13 cellular contexts compared by ENCODE assay signal in genomic region chr12:89948266-89949175, GRCh38.
DNase-seq lines count a peak whose midpoint lies in the region; ATAC-seq and TF ChIP-seq lines count a peak whose summit lies in the region.
"Had no signal": no experiment of that assay in that cellular context is flagged by ENCODE, and none has a peak within 500 bp of the region (broad histone marks: within the 10 kb centered on the region; RNA-seq: fewer than 3 reads in every experiment).

No MANE protein-coding gene starts in this region.

- H3K9me3 ChIP-seq in PC-3 (ENCODE audit: low read length) (no peaks in the 10 kb centered on the region), osteoblast (ENCODE audit: low read depth, low read length) (no peaks in the 10 kb centered on the region)
- H3K9me3 ChIP-seq: neutrophil had no signal

- POLR2A ChIA-PET in PC-3 (lab: Charles Lee; ENCODE audit: unreplicated experiment) = interaction anchor here (0.6 to 1.2 kb wide), 2 partner anchors 239 to 596 kb away, joined by 4 to 6 read pairs; no protein-coding TSS in a partner anchor

- peak overlapping the region; percentile 68 for H3K4me2 ChIP-seq in PC-3 (ENCODE audit: low read length)
- peak overlapping the region; percentile 86 for H3K4me2 ChIP-seq in osteoblast (ENCODE audit: insufficient read depth, low read length)

- H4K20me1 ChIP-seq in PC-3 (ENCODE audit: low read length) (no peaks in the 10 kb centered on the region), osteoblast (ENCODE audit: insufficient read depth, low read length) (no peaks in the 10 kb centered on the region)

- no peaks in the 10 kb centered on the region for H3K36me3 Mint-ChIP-seq in CD14-positive monocyte
- peaks cover 5% of the 10 kb centered on the region for H3K36me3 Mint-ChIP-seq in effector memory CD8-positive, alpha-beta T cell (ENCODE audit: insufficient read depth)
- no peaks in the 10 kb centered on the region for H3K36me3 Mint-ChIP-seq in T-helper 2 cell treated with Interferon-gamma antibody and Interleukin-4, amounts not matched to agents 5 μg/mL and 100 μg/mL, for 36 hours (ENCODE audit: low read depth)

- no peaks in the 10 kb centered on the region for H3K36me3 ChIP-seq in PC-3 (ENCODE audit: low read depth, low read length)
- H3K36me3 ChIP-seq in osteoblast (ENCODE audit: insufficient read depth, low read length) = no peaks in the 10 kb centered on the region
- H3K36me3 ChIP-seq: neutrophil had no signal

- ATAC-seq in PC-3 = no peak
- no peak for ATAC-seq in effector memory CD8-positive, alpha-beta T cell (replicated peaks)
- ATAC-seq in HG02852 (IDR thresholded peaks at IDR 0.05; ENCODE audit: unreplicated experiment) = no peak

- peak overlapping the region in 4 of 7 donors; percentile 35 to 51 (median 42) for H3K27ac Mint-ChIP-seq in CD14-positive monocyte
- peak overlapping the region; percentile 88 to 95 for H3K27ac Mint-ChIP-seq in effector memory CD8-positive, alpha-beta T cell
- H3K27ac Mint-ChIP-seq in T-helper 2 cell treated with Interferon-gamma antibody and Interleukin-4, amounts not matched to agents 5 μg/mL and 100 μg/mL, for 36 hours = no peak overlapping the region

- BruUV-seq in PC-3 (replicated peaks; lab: Mats Ljungman, UMichigan) = TSS peak; percentile 64

- H3K4me3 ChIP-seq in PC-3 (ENCODE audit: low read length) (peak overlapping the region; percentile 4; the same call in 1 of the 2 replicates), osteoblast (ENCODE audit: insufficient read depth, low read length) (no peak overlapping the region)

- H3K4me1 Mint-ChIP-seq in CD14-positive monocyte = peaks cover 14% of the 10 kb centered on the region
- H3K4me1 Mint-ChIP-seq in effector memory CD8-positive, alpha-beta T cell (ENCODE audit: low read depth in 2 of 2) = peaks cover 35 to 51% of the 10 kb centered on the region in 2 donors
- peaks cover 10% of the 10 kb centered on the region for H3K4me1 Mint-ChIP-seq in T-helper 2 cell treated with Interferon-gamma antibody and Interleukin-4, amounts not matched to agents 5 μg/mL and 100 μg/mL, for 36 hours (ENCODE audit: low read depth)

- H3K79me2 ChIP-seq in PC-3 (ENCODE audit: low read length) = no peaks in the 10 kb centered on the region
- H3K79me2 ChIP-seq in osteoblast (ENCODE audit: insufficient read depth, low read length) = no peaks in the 10 kb centered on the region

- no peaks in the 10 kb centered on the region for H3K27me3 Mint-ChIP-seq in CD14-positive monocyte (ENCODE audit: low read depth in 3 of 3)
- H3K27me3 Mint-ChIP-seq in effector memory CD8-positive, alpha-beta T cell = no peaks in the 10 kb centered on the region
- peaks cover 2% of the 10 kb centered on the region for H3K27me3 Mint-ChIP-seq in T-helper 2 cell treated with Interferon-gamma antibody and Interleukin-4, amounts not matched to agents 5 μg/mL and 100 μg/mL, for 36 hours (ENCODE audit: low read depth)

- no peaks in the 10 kb centered on the region for H3K9me2 ChIP-seq in PC-3 (replicated peaks; ENCODE audit: low read length)

- no peak overlapping the region for H3K4me3 Mint-ChIP-seq in CD14-positive monocyte
- peak overlapping the region; percentile 33 to 35 for H3K4me3 Mint-ChIP-seq in effector memory CD8-positive, alpha-beta T cell
- no peak overlapping the region for H3K4me3 Mint-ChIP-seq in T-helper 2 cell treated with Interferon-gamma antibody and Interleukin-4, amounts not matched to agents 5 μg/mL and 100 μg/mL, for 36 hours

- no peaks in the 10 kb centered on the region for H3K9me3 Mint-ChIP-seq in CD14-positive monocyte
- no peaks in the 10 kb centered on the region for H3K9me3 Mint-ChIP-seq in effector memory CD8-positive, alpha-beta T cell
- H3K9me3 Mint-ChIP-seq in T-helper 2 cell treated with Interferon-gamma antibody and Interleukin-4, amounts not matched to agents 5 μg/mL and 100 μg/mL, for 36 hours = no peaks in the 10 kb centered on the region

- CTCF ChIA-PET in PC-3 (lab: Charles Lee) = interaction anchor here (0.5 kb wide), 1 partner anchor 53 kb away, joined by 3 read pairs; no protein-coding TSS in a partner anchor

- TF ChIP-seq CTCF in CD14-positive monocyte (IDR thresholded peaks at IDR 0.05) (no peak), PC-3 (conservative IDR thresholded peaks at IDR 0.05; ENCODE audit: low read depth, low read length) (no peak), osteoblast (IDR thresholded peaks at IDR 0.05; ENCODE audit: extremely low read depth, low read depth, low read length) (no peak)

- H3K27me3 ChIP-seq in PC-3 (ENCODE audit: low read length) (no peaks in the 10 kb centered on the region), osteoblast (ENCODE audit: insufficient read depth, low read length) (no peaks in the 10 kb centered on the region)
- H3K27me3 ChIP-seq: neutrophil had no signal

- H2AFZ ChIP-seq in PC-3 (ENCODE audit: low read length) (no peak overlapping the region), osteoblast (ENCODE audit: low read length) (no peak overlapping the region)

- DNase-seq in CD14-positive monocyte (ENCODE audit: low spot score) (no peak), PC-3 (no peak), osteoblast (ENCODE audit: insufficient read length, low spot score, missing footprints) (no peak), ureter (ENCODE audit: low spot score) (no peak), iPS-NIHi7 (ENCODE audit: extremely low spot score) (no peak)
- no peak for DNase-seq in effector memory CD8-positive, alpha-beta T cell
- no peak for DNase-seq in T-helper 2 cell treated with Interferon-gamma antibody and Interleukin-4, amounts not matched to agents 5 μg/mL and 100 μg/mL, for 36 hours (ENCODE audit: low spot score)
- DNase-seq: caudate nucleus, NCI-H2107, SIG-M5 had no signal

- peak overlapping the region; percentile 88 for H3K9ac ChIP-seq in PC-3 (ENCODE audit: low read length)

- peaks cover 10% of the 10 kb centered on the region for H3F3A ChIP-seq in PC-3 (ENCODE audit: low read length, unreplicated experiment)

- H3K4me1 ChIP-seq in PC-3 (ENCODE audit: insufficient read depth, low read length) (peaks cover 63% of the 10 kb centered on the region), osteoblast (ENCODE audit: insufficient read depth, low read length) (peaks cover 49% of the 10 kb centered on the region)

- peak overlapping the region; percentile 96 for H3K27ac ChIP-seq in PC-3 (ENCODE audit: low read length)
- H3K27ac ChIP-seq in osteoblast (ENCODE audit: low read depth, low read length) = peak overlapping the region; percentile 98
- H3K27ac ChIP-seq: C4-2B, neutrophil had no signal

- intact Hi-C loops in CD14-positive monocyte (cut with micrococcal nuclease) = no loop called here
- intact Hi-C loops in PC-3 (cut with micrococcal nuclease) = loop anchor here (1.0 to 2.0 kb wide), 14 partner anchors 38 to 406 kb away; no protein-coding TSS in a partner anchor

Comparison
In these comparisons a context has a peak if more than half of its experiments do, and no peak if none do; other contexts are left out.
1. H3K4me3 Mint-ChIP-seq: peak in effector memory CD8-positive, alpha-beta T cell (2 of 2); none in CD14-positive monocyte (0 of 2) and T-helper 2 cell treated with Interferon-gamma antibody and Interleukin-4, amounts not matched to agents 5 μg/mL and 100 μg/mL, for 36 hours (single experiment).